16 cellular contexts compared by ENCODE assay signal in genomic region chr14:89607453-89607852, GRCh38.
"Had no signal": no experiment of that assay in that cellular context is flagged by ENCODE, and none has a peak within 500 bp of the region (broad histone marks: within the 10 kb centered on the region; RNA-seq: fewer than 3 reads in every experiment).

No MANE protein-coding gene starts in this region.

- H3K36me3 ChIP-seq: brain microvascular endothelial cell, gastroesophageal sphincter, thoracic aorta, upper lobe of right lung had no signal

- H3K27me3 ChIP-seq: brain microvascular endothelial cell, gastroesophageal sphincter, hepatocyte, upper lobe of right lung had no signal

- H3K9me3 ChIP-seq: gastroesophageal sphincter, thoracic aorta, upper lobe of right lung had no signal

- H3K27ac ChIP-seq: brain microvascular endothelial cell, gastroesophageal sphincter, hepatocyte, parathyroid adenoma, upper lobe of right lung had no signal

- H3K4me3 ChIP-seq: gastroesophageal sphincter, hepatocyte, thoracic aorta, upper lobe of right lung had no signal

- H3K4me1 ChIP-seq: gastroesophageal sphincter, upper lobe of right lung had no signal

- DNase-seq: activated CD4-positive, alpha-beta memory T cell treated with anti-CD3 and anti-CD28 coated beads for 36 hours; activated effector memory CD4-positive, alpha-beta T cell treated with anti-CD3 and anti-CD28 coated beads, Interleukin-2, amount 50 U/mL, for 16 hours; activated T-cell treated with anti-CD3 and anti-CD28 coated beads, Interleukin-2, amount 50 U/mL, for 4 hours; amygdala; brain microvascular endothelial cell; effector memory CD8-positive, alpha-beta T cell; mammary epithelial cell; naive B cell; stimulated activated CD4-positive, alpha-beta T cell treated with anti-CD3 and anti-CD28 coated beads, Interleukin-12 subunit alpha, Interleukin-12 subunit beta, amount 100 ng/mL, for 4 hours; T-cell; T1000; upper lobe of right lung had no signal
